8 cellular contexts compared by ENCODE assay signal in the genomic region with DNA sequence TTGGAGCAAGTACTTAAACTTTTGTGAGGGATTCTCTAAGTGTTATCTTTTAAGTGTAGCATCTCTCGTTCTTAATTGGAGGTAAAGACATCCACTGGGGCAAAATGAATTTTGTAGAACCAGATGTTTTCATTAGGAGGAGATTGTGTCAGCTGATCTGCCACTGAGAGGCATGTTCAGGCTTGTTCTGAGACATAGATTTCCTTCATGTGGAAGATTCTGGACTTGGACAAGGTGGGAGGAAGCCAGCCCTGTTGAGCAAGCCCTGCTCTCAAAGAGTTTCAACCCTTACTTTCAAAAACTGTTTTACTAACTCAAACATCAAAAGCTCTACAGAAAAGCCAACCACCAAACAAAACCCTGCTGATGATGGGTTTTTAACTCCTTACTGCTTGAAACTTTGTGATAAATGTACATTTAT. TPM values are rescaled to one million over a fixed set of nuclear protein-coding genes. Genes with fewer than 3 reads are reported as not detected.
DNase-seq lines count a peak whose midpoint lies in the region; ATAC-seq, FAIRE-seq and TF ChIP-seq lines count a peak whose summit lies in the region.

No MANE protein-coding gene starts in this region.

- TF ChIP-seq POLR2A in K562 (conservative IDR thresholded peaks at IDR 0.05) (no peak), HepG2 (IDR thresholded peaks at IDR 0.05; ENCODE audit: insufficient read depth in 1 of 2, low read depth in 2 of 2, low read length in 2 of 2) (no peak)

- WGBS in K562 (ENCODE audit: insufficient coverage, low coverage, missing lambda C conversion rate), result 38% methylated on average over 1 of the region's 1 CpG
- WGBS in HepG2 (ENCODE audit: low lambda C conversion rate), result 98% methylated on average over 1 of the region's 1 CpG

- H3K79me2 ChIP-seq in K562 (ENCODE audit: control insufficient read depth, insufficient read depth, low read length) (peaks cover 91% of the 10 kb centered on the region), HepG2 (ENCODE audit: insufficient read depth, low read length) (peaks cover 99% of the 10 kb centered on the region)

- no peak overlapping the region for H3K9ac ChIP-seq in K562 (ENCODE audit: insufficient read depth in 1 of 2, low read depth in 2 of 2, low read length in 2 of 2)
- H3K9ac ChIP-seq in HepG2 (ENCODE audit: insufficient read depth, low read depth, low read length), result peak overlapping the region; percentile 11; the same call in 1 of the 2 replicates

- no peak for FAIRE-seq in K562 (lab: Jason Lieb, UNC)
- FAIRE-seq in HepG2 (lab: Jason Lieb, UNC), result no peak

- TF ChIP-seq RAD21 in K562 (CRISPR knock-in tag; conservative IDR thresholded peaks at IDR 0.05 in 1 of 2, IDR thresholded peaks at IDR 0.05 in 1 of 2), result no peak
- no peak for TF ChIP-seq RAD21 in HepG2 (CRISPR knock-in tag; IDR thresholded peaks at IDR 0.05)

- intact Hi-C loops in K562 (cut with micrococcal nuclease), result no loop called here
- intact Hi-C loops in HepG2 (cut with micrococcal nuclease; ENCODE audit: unreplicated experiment), result no loop called here

- TF ChIP-seq EP300 in K562 (IDR thresholded peaks at IDR 0.05; ENCODE audit: low read length) (no peak), HepG2 (IDR thresholded peaks at IDR 0.05; ENCODE audit: low read depth in 2 of 2, low read length in 2 of 2) (peak in 1 of 2 experiments; percentile 32; a peak in 1 of 4 replicates), HepG2 (CRISPR knock-in tag; IDR thresholded peaks at IDR 0.05; ENCODE audit: borderline replicate concordance) (no peak)

- H3K4me3 ChIP-seq in K562 (no peak overlapping the region), HepG2 (replicated peaks in 1 of 3; ENCODE audit: insufficient read depth in 1 of 3, low read depth in 2 of 3, low read length in 3 of 3) (no peak overlapping the region)

- H3K4me1 ChIP-seq in K562 (replicated peaks in 1 of 2; ENCODE audit: control insufficient read depth in 2 of 2, insufficient read depth in 2 of 2, low read length in 2 of 2), result peaks cover 0 to 8% of the 10 kb centered on the region in 2 experiments; a peak in 2 of 5 replicates
- peaks cover 86% of the 10 kb centered on the region for H3K4me1 ChIP-seq in HepG2 (ENCODE audit: insufficient read depth, low read length)

- ATAC-seq in K562 (no peak), HepG2 (no peak), HG03378 (IDR thresholded peaks at IDR 0.05; ENCODE audit: unreplicated experiment) (no peak), HG02973 (IDR thresholded peaks at IDR 0.05; ENCODE audit: unreplicated experiment) (no peak), GM19455 (IDR thresholded peaks at IDR 0.05; ENCODE audit: unreplicated experiment) (no peak)

- no peaks in the 10 kb centered on the region for H3K9me3 ChIP-seq in K562 (replicated peaks; ENCODE audit: control insufficient read depth, insufficient read depth, low read depth, low read length)
- H3K9me3 ChIP-seq in HepG2 (ENCODE audit: low read length), result no peaks in the 10 kb centered on the region

- CTCF ChIA-PET in K562 (lab: Yijun Ruan, JAX; ENCODE audit: low intra/inter-chr PET ratio) (interaction anchor here (0.7 kb wide), 1 partner anchor 119 kb away, joined by 5 read pairs; no protein-coding TSS in a partner anchor), HepG2 (lab: Yijun Ruan, JAX; ENCODE audit: low intra/inter-chr PET ratio, low total read pairs) (no interaction called here)

- in situ Hi-C loops in K562 (cut with MboI), result no loop called here
- in situ Hi-C loops in HepG2 (cut with HindIII; ENCODE audit: extremely low pct_ligation_motif_present, low pct_unique_long_range_greater_than_20kb), result no loop called here

- BruUV-seq in K562 (replicated peaks; lab: Mats Ljungman, UMichigan), result no TSS peak
- BruUV-seq in HepG2 (replicated peaks; lab: Mats Ljungman, UMichigan), result no TSS peak

- H3K27me3 ChIP-seq in K562 (ENCODE audit: control insufficient read depth in 2 of 2, insufficient read depth in 2 of 2, low read length in 2 of 2), result no peaks in the 10 kb centered on the region
- no peaks in the 10 kb centered on the region; a peak in 1 of 5 replicates for H3K27me3 ChIP-seq in HepG2 (ENCODE audit: control insufficient read depth in 1 of 2, insufficient read depth in 2 of 2, low read length in 2 of 2)

- no peak overlapping the region for H3K27ac ChIP-seq in K562 (ENCODE audit: extremely low read depth, low read depth, low read length)
- peak overlapping the region; percentile 36 for H3K27ac ChIP-seq in HepG2 (ENCODE audit: extremely low read length, insufficient read depth, low read length)

- peaks cover 28% of the 10 kb centered on the region; the same call in 2 of the 3 replicates for H3K36me3 ChIP-seq in K562 (ENCODE audit: control insufficient read depth, insufficient read depth, low read length)
- H3K36me3 ChIP-seq in HepG2 (replicated peaks in 1 of 2; ENCODE audit: control insufficient read depth in 1 of 2, insufficient read depth in 2 of 2, low read length in 2 of 2), result peaks cover 11 to 36% of the 10 kb centered on the region in 2 experiments

- H2AFZ ChIP-seq in K562 (ENCODE audit: low read depth, low read length) (no peak overlapping the region), HepG2 (ENCODE audit: low read length) (no peak overlapping the region)

- TF ChIP-seq CTCF in K562 (IDR thresholded peaks at IDR 0.05 in 2 of 3, conservative IDR thresholded peaks at IDR 0.05 in 1 of 3; ENCODE audit: insufficient read depth in 2 of 3, low read depth in 1 of 3, low read length in 3 of 3), result no peak
- TF ChIP-seq CTCF in HepG2 (CRISPR knock-in tag; IDR thresholded peaks at IDR 0.05), result no peak
- no peak for TF ChIP-seq CTCF in GM10266 (IDR thresholded peaks at IDR 0.05; ENCODE audit: control insufficient read depth, insufficient read depth, low read depth, missing control alignments)

- peak; percentile 33 for DNase-seq in stimulated activated CD4-positive, alpha-beta T cell treated with anti-CD3 and anti-CD28 coated beads, Interleukin-15, amount 100 ng/mL, for 24 hours
- DNase-seq in stimulated activated CD4-positive, alpha-beta T cell treated with anti-CD3 and anti-CD28 coated beads, Interleukin-2, amount 100 ng/mL, for 48 hours, result no peak
- DNase-seq in K562 (ENCODE audit: extremely low read depth in 1 of 4, low spot score in 3 of 4) (no peak), HepG2 (ENCODE audit: low spot score) (no peak), GM10266 (ENCODE audit: extremely low spot score) (no peak)

- H3K9me1 ChIP-seq in K562 (ENCODE audit: control insufficient read depth, insufficient read depth, low read length), result no peaks in the 10 kb centered on the region

- H3K4me2 ChIP-seq in K562 (ENCODE audit: insufficient read depth, low read length) (no peak overlapping the region), HepG2 (ENCODE audit: low read depth, low read length) (peak overlapping the region; percentile 37)

- POLR2A ChIA-PET in K562 (lab: Yijun Ruan, JAX), result interaction anchor here (1.1 kb wide), 2 partner anchors 9 to 43 kb away, joined by 3 read pairs; no protein-coding TSS in a partner anchor
- POLR2A ChIA-PET in HepG2 (lab: Yijun Ruan, JAX), result interaction anchor here (0.9 to 1.8 kb wide), 2 partner anchors 48 to 137 kb away, joined by 3 to 5 read pairs; no protein-coding TSS in a partner anchor

- H4K20me1 ChIP-seq in K562 (replicated peaks; ENCODE audit: control insufficient read depth, insufficient read depth, low read length) (peaks cover 20% of the 10 kb centered on the region), HepG2 (ENCODE audit: insufficient read depth, low read length) (peaks cover 50% of the 10 kb centered on the region)

RNA-seq across cellular contexts. Expression of gene MAP4K4, which starts 6.5 kb away (rescaled TPM):
- 111 and 172 TPM in 2 replicates for total RNA-seq in K562 (2011; cell fraction: chromatin; rRNA removed; ENCODE audit: low replicate concordance)
- 52.4 and 63.6 TPM in 2 replicates for total RNA-seq in K562 (2011; cell fraction: nucleolus; rRNA removed)
- total RNA-seq in K562 (2011; cell fraction: nucleoplasm; rRNA removed), result 100 and 133 TPM in 2 replicates
- total RNA-seq in K562 (2014; rRNA removed) (48.8 and 50.2 TPM in 2 replicates), K562 (2014; rRNA removed; fragmentation: Illumina TruSeq; extraction: Trizol) (45.7 and 49.1 TPM in 2 replicates), K562 (2015; rRNA removed; fragmentation: Illumina TruSeq; extraction: Trizol) (51.4 and 58.4 TPM in 2 replicates), K562 (2021) (64.1 and 72.8 TPM in 2 replicates), HepG2 (2016; rRNA removed; fragmentation: Illumina TruSeq; extraction: Trizol) (264 and 301 TPM in 2 replicates)
- polyA plus RNA-seq in K562 (2011; rRNA removed) (42.4 and 51.4 TPM in 2 replicates), K562 (2014; fragmentation: Illumina TruSeq; extraction: Trizol) (68.8 and 76.4 TPM in 2 replicates), K562 (2014; fragmentation: Nextera tagmentation; extraction: Ambion mirVana) (1 to 10 TPM; 7.6 to 7.8 TPM), K562 (2014; rRNA removed) (44.5 and 50.6 TPM in 2 replicates), HepG2 (2011; rRNA removed) (101 and 105 TPM in 2 replicates)
- polyA plus RNA-seq in K562 (2011; cell fraction: cytosol; rRNA removed), result 26.1 and 28.9 TPM in 2 replicates
- polyA plus RNA-seq in K562 (2011; cell fraction: nucleus; rRNA removed), result 96.3 and 105 TPM in 2 replicates
- polyA plus RNA-seq in K562 (2012), result 42.4 and 73.8 TPM in 2 replicates
- 93.2 and 93.9 TPM in 2 replicates for polyA minus RNA-seq in K562 (2011; rRNA and poly(A)+ RNA removed)
- polyA minus RNA-seq in K562 (2011; cell fraction: cytosol; rRNA and poly(A)+ RNA removed), result 37.0 and 44.3 TPM in 2 replicates
- 83.3 and 132 TPM in 2 replicates for polyA minus RNA-seq in K562 (2011; cell fraction: nucleus; rRNA and poly(A)+ RNA removed)
- total RNA-seq in HepG2 (2016; cell fraction: cytosol; rRNA removed; fragmentation: Illumina TruSeq; extraction: Trizol; ENCODE audit: low read depth), result 62.1 and 62.9 TPM in 2 replicates
- total RNA-seq in HepG2 (2016; cell fraction: insoluble cytoplasmic fraction; rRNA removed; fragmentation: Illumina TruSeq; extraction: Trizol), result 264 and 269 TPM in 2 replicates
- 200 and 238 TPM in 2 replicates for total RNA-seq in HepG2 (2016; cell fraction: membrane; rRNA removed; fragmentation: Illumina TruSeq; extraction: Trizol)
- 292 and 308 TPM in 2 replicates for total RNA-seq in HepG2 (2016; cell fraction: nucleus; rRNA removed; fragmentation: Illumina TruSeq; extraction: Trizol)
- polyA plus RNA-seq in HepG2 (2011; cell fraction: cytosol; rRNA removed), result 67.0 and 72.8 TPM in 2 replicates
- 261 and 287 TPM in 2 replicates for polyA plus RNA-seq in HepG2 (2011; cell fraction: nucleus; rRNA removed)
- polyA plus RNA-seq in HepG2 (2012), result 138 and 155 TPM in 2 replicates
- polyA plus RNA-seq in HepG2 (2016; cell fraction: cytosol; fragmentation: Illumina TruSeq; extraction: Trizol; ENCODE audit: low read depth), result 48.8 and 52.9 TPM in 2 replicates
- 269 and 298 TPM in 2 replicates for polyA plus RNA-seq in HepG2 (2016; cell fraction: insoluble cytoplasmic fraction; fragmentation: Illumina TruSeq; extraction: Trizol; ENCODE audit: low read depth)
- 137 and 163 TPM in 2 replicates for polyA plus RNA-seq in HepG2 (2016; cell fraction: membrane; fragmentation: Illumina TruSeq; extraction: Trizol; ENCODE audit: low read depth)
- 298 and 312 TPM in 2 replicates for polyA plus RNA-seq in HepG2 (2016; cell fraction: nucleus; fragmentation: Illumina TruSeq; extraction: Trizol; ENCODE audit: insufficient read depth, low read depth)
- 84.0 and 279 TPM in 2 replicates for polyA minus RNA-seq in HepG2 (2011; rRNA and poly(A)+ RNA removed; ENCODE audit: low replicate concordance)
- polyA minus RNA-seq in HepG2 (2011; cell fraction: cytosol; rRNA and poly(A)+ RNA removed), result 99.4 and 99.7 TPM in 2 replicates
- polyA minus RNA-seq in HepG2 (2011; cell fraction: nucleus; rRNA and poly(A)+ RNA removed), result 680 and 703 TPM in 2 replicates
